Comparison of ENCODE assay signal across 1 cellular context in genomic region chr20:57605045-57605444, GRCh38.
TF ChIP-seq lines count a peak whose summit lies in the region.

No MANE protein-coding gene starts in this region.

TF ChIP-seq in K562, 482 proteins besides CTCF, POLR2A, EP300 and RAD21:
- no peak for TF ChIP-seq ETS1 (conservative IDR thresholded peaks at IDR 0.05; ENCODE audit: control insufficient read depth, low read depth, low read length)
- TF ChIP-seq SPI1 (IDR thresholded peaks at IDR 0.05; ENCODE audit: borderline replicate concordance, low read depth, low read length): peak; percentile 55; the same call in 1 of the 2 replicates
- peak; percentile 21; the same call in 1 of the 2 replicates for TF ChIP-seq SOX6 (IDR thresholded peaks at IDR 0.05)
- TF ChIP-seq ZNF212 (CRISPR knock-in tag; IDR thresholded peaks at IDR 0.05): no peak
- no peak for TF ChIP-seq CBX5 (IDR thresholded peaks at IDR 0.05; ENCODE audit: borderline replicate concordance, low read depth)
- no peak for TF ChIP-seq ZNF354B (CRISPR knock-in tag; IDR thresholded peaks at IDR 0.05)
- no peak for TF ChIP-seq TCFL5 (CRISPR knock-in tag; conservative IDR thresholded peaks at IDR 0.05)
- no peak for TF ChIP-seq ELK3 (CRISPR knock-in tag; IDR thresholded peaks at IDR 0.05)
- no peak for TF ChIP-seq MECOM (CRISPR knock-in tag; IDR thresholded peaks at IDR 0.05)
- no peak for TF ChIP-seq RBBP5 (IDR thresholded peaks at IDR 0.05; ENCODE audit: borderline replicate concordance, insufficient read depth, low read length, poor library complexity, severe bottlenecking)
- no peak for TF ChIP-seq SRSF7 (optimal IDR thresholded peaks at IDR 0.05; ENCODE audit: low read depth, low read length)
- no peak for TF ChIP-seq KAT8 (IDR thresholded peaks at IDR 0.05; ENCODE audit: low read depth)
- peak; percentile 40; the same call in 1 of the 2 replicates for TF ChIP-seq ARID1B (IDR thresholded peaks at IDR 0.05)
- no peak for TF ChIP-seq ARID3A (IDR thresholded peaks at IDR 0.05; ENCODE audit: borderline replicate concordance, low read depth, low read length)
- peak; percentile 79 for TF ChIP-seq PKNOX1 (IDR thresholded peaks at IDR 0.05)
- no peak for TF ChIP-seq ZNF280B (CRISPR knock-in tag; IDR thresholded peaks at IDR 0.05)
- TF ChIP-seq ZNF551 (CRISPR knock-in tag; IDR thresholded peaks at IDR 0.05): no peak
- peak; percentile 67 for TF ChIP-seq MEIS2 (IDR thresholded peaks at IDR 0.05; ENCODE audit: partially characterized antibody)
- no peak for TF ChIP-seq CAMTA2 (CRISPR knock-in tag; conservative IDR thresholded peaks at IDR 0.05)
- TF ChIP-seq TEAD4 (IDR thresholded peaks at IDR 0.05; ENCODE audit: low read length): peak; percentile 15; the same call in 1 of the 2 replicates
- TF ChIP-seq TEAD4 (CRISPR knock-in tag; IDR thresholded peaks at IDR 0.05; ENCODE audit: borderline replicate concordance): no peak
- TF ChIP-seq TCF3 (CRISPR knock-in tag; IDR thresholded peaks at IDR 0.05): peak; percentile 35
- TF ChIP-seq PBX2 (CRISPR knock-in tag; IDR thresholded peaks at IDR 0.05; ENCODE audit: low read depth): no peak
- peak; percentile 35; the same call in 1 of the 2 replicates for TF ChIP-seq PBX2 (tag; conservative IDR thresholded peaks at IDR 0.05; ENCODE audit: low read depth)
- TF ChIP-seq GABPB1 (CRISPR knock-in tag; IDR thresholded peaks at IDR 0.05): no peak
- no peak for TF ChIP-seq CGGBP1 (CRISPR knock-in tag; IDR thresholded peaks at IDR 0.05)
- TF ChIP-seq MAFG (tag; conservative IDR thresholded peaks at IDR 0.05): no peak
- no peak for TF ChIP-seq HDAC3 (IDR thresholded peaks at IDR 0.05; ENCODE audit: borderline replicate concordance, partially characterized antibody)
- peak; percentile 17; the same call in 1 of the 2 replicates for TF ChIP-seq TAL1 (IDR thresholded peaks at IDR 0.05)
- TF ChIP-seq CBFA2T3 (IDR thresholded peaks at IDR 0.05): 0 out of 2 replicates have a peak, but pooled peaks have one; percentile 26
- no peak for TF ChIP-seq KDM2B (CRISPR knock-in tag; IDR thresholded peaks at IDR 0.05)
